20 cellular contexts compared by ENCODE assay signal in the genomic region with DNA sequence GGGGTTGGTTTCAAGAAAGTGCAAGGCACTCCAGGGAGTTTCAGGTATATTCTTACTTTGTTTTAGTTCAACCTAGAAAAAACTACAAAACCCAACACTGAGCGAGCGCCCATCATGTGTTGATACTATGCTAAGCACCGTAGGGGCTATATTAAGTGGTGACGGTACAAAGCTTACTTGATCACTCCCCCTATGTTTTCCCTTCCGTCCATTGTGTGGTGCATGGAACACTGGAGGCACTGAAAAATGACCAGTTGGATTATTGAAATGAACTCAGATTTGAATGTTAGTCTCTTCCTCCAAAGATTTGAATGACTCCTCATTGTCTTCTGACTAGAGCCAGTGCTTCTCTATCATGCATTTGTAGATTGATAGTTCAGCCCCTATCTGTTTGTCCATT. TPM values are rescaled to one million over a fixed set of nuclear protein-coding genes. Genes with fewer than 3 reads are reported as not detected.
"Had no signal": no experiment of that assay in that cellular context is flagged by ENCODE, and none has a peak within 500 bp of the region (broad histone marks: within the 10 kb centered on the region; RNA-seq: fewer than 3 reads in every experiment).

No MANE protein-coding gene starts in this region.

- H3K4me1 Mint-ChIP-seq: activated B cell treated with CpG ODN at 0.5 μM for 24 hours; activated CD4-positive, alpha-beta T cell treated with anti-CD3 and anti-CD28 coated beads, Interleukin-2, amount 10 ng/mL, durations not matched to agents 7 days and 5 days; activated T-helper 17 cell treated with anti-CD3 and anti-CD28 coated beads, Interleukin-2, amount 50 U/mL, for 72 hours; endodermal cell; natural killer cell; stimulated activated naive CD8-positive, alpha-beta T cell treated with anti-CD3 and anti-CD28 coated beads, Interleukin-15, amount 100 ng/mL, for 72 hours had no signal

- H3K27ac Mint-ChIP-seq: activated B cell treated with CpG ODN at 0.5 μM for 24 hours; activated CD4-positive, alpha-beta T cell treated with anti-CD3 and anti-CD28 coated beads, Interleukin-2, amount 10 ng/mL, durations not matched to agents 7 days and 5 days; activated naive CD4-positive, alpha-beta T cell treated with anti-CD3 and anti-CD28 coated beads for 36 hours; activated T-helper 17 cell treated with anti-CD3 and anti-CD28 coated beads, Interleukin-2, amount 50 U/mL, for 72 hours; dendritic cell treated with granulocyte-macrophage colony-stimulating factor and Interleukin-4, amounts not matched to agents 40 ng/mL and 50 ng/mL, for 4 days; endodermal cell; natural killer cell; stimulated activated naive CD8-positive, alpha-beta T cell treated with anti-CD3 and anti-CD28 coated beads, Interleukin-15, amount 100 ng/mL, for 72 hours had no signal

- FAIRE-seq: astrocyte, islet of Langerhans, TTC549 had no signal

- H3K27ac ChIP-seq: thyroid gland had no signal

- H3K36me3 Mint-ChIP-seq: natural killer cell had no signal

- H3K36me3 ChIP-seq: thyroid gland had no signal

- ATAC-seq: activated T-helper 17 cell treated with anti-CD3 and anti-CD28 coated beads, Interleukin-2, amount 50 U/mL, for 72 hours; natural killer cell; stimulated activated naive CD8-positive, alpha-beta T cell treated with anti-CD3 and anti-CD28 coated beads, Interleukin-15, amount 100 ng/mL, for 72 hours had no signal

- DNase-seq: activated B cell treated with CpG ODN at 0.5 μM for 24 hours; activated CD4-positive, alpha-beta T cell treated with anti-CD3 and anti-CD28 coated beads, Interleukin-2, amount 10 ng/mL, durations not matched to agents 7 days and 5 days; activated naive CD4-positive, alpha-beta T cell treated with anti-CD3 and anti-CD28 coated beads for 36 hours; activated T-cell treated with anti-CD3 and anti-CD28 coated beads for 4 hours; central memory CD4-positive, alpha-beta T cell; endodermal cell; glutamatergic neuron; mucosa of descending colon; natural killer cell; SIG-M5; stimulated activated CD4-positive, alpha-beta T cell treated with anti-CD3 and anti-CD28 coated beads, Interleukin-4, amount 100 ng/mL, for 24 hours; stimulated activated naive CD8-positive, alpha-beta T cell treated with anti-CD3 and anti-CD28 coated beads, Interleukin-15, amount 100 ng/mL, for 72 hours; T-helper 2 cell had no signal

- H3K9me3 Mint-ChIP-seq: activated B cell treated with CpG ODN at 0.5 μM for 24 hours; activated CD4-positive, alpha-beta T cell treated with anti-CD3 and anti-CD28 coated beads, Interleukin-2, amount 10 ng/mL, durations not matched to agents 7 days and 5 days; activated naive CD4-positive, alpha-beta T cell treated with anti-CD3 and anti-CD28 coated beads for 36 hours; activated T-helper 17 cell treated with anti-CD3 and anti-CD28 coated beads, Interleukin-2, amount 50 U/mL, for 72 hours; dendritic cell treated with granulocyte-macrophage colony-stimulating factor and Interleukin-4, amounts not matched to agents 40 ng/mL and 50 ng/mL, for 4 days; endodermal cell; natural killer cell; stimulated activated naive CD8-positive, alpha-beta T cell treated with anti-CD3 and anti-CD28 coated beads, Interleukin-15, amount 100 ng/mL, for 72 hours had no signal

- H3K27me3 ChIP-seq: thyroid gland had no signal

- H3K9me3 ChIP-seq: mucosa of descending colon, thyroid gland had no signal

- H3K4me3 Mint-ChIP-seq: activated B cell treated with CpG ODN at 0.5 μM for 24 hours; activated CD4-positive, alpha-beta T cell treated with anti-CD3 and anti-CD28 coated beads, Interleukin-2, amount 10 ng/mL, durations not matched to agents 7 days and 5 days; activated naive CD4-positive, alpha-beta T cell treated with anti-CD3 and anti-CD28 coated beads for 36 hours; activated T-helper 17 cell treated with anti-CD3 and anti-CD28 coated beads, Interleukin-2, amount 50 U/mL, for 72 hours; dendritic cell treated with granulocyte-macrophage colony-stimulating factor and Interleukin-4, amounts not matched to agents 40 ng/mL and 50 ng/mL, for 4 days; endodermal cell; natural killer cell; stimulated activated naive CD8-positive, alpha-beta T cell treated with anti-CD3 and anti-CD28 coated beads, Interleukin-15, amount 100 ng/mL, for 72 hours had no signal

- H3K4me3 ChIP-seq: mucosa of descending colon, thyroid gland had no signal

RNA-seq across cellular contexts. Expression of gene MYZAP, which starts 6.6 kb away (rescaled TPM):
- total RNA-seq: activated CD4-positive, alpha-beta T cell treated with anti-CD3 and anti-CD28 coated beads, Interleukin-2, amount 10 ng/mL, durations not matched to agents 7 days and 5 days; activated CD8-positive, alpha-beta memory T cell treated with anti-CD3 and anti-CD28 coated beads for 36 hours; activated T-helper 17 cell treated with anti-CD3 and anti-CD28 coated beads, Interleukin-2, amount 50 U/mL, for 72 hours; natural killer cell had no signal
